ENCODE assay signal across 1 cellular context in the genomic region with DNA sequence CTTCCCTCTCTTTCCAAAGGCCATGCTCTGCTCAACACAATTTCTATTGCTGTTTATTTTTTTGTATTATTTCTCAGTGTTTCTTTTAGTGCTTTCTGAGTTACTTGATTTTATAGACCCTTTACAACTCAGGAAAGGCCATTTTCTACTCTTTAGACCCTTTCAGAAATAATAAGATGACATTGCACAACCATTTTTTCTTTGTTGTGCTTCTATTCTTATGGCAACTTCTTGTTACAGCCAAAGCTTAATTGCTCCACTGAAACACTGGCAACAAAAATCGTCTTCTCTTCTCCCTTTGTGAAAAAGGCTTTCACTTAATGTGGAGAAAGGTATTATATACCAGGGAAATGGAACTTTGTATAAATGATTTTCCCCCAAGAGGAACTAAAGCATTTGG.
TF ChIP-seq lines count a peak whose summit lies in the region.

No MANE protein-coding gene starts in this region.

TF ChIP-seq in K562, 482 proteins besides CTCF, POLR2A, EP300 and RAD21 (continued from another document):
- TF ChIP-seq NKRF (IDR thresholded peaks at IDR 0.05; ENCODE audit: borderline replicate concordance) (no peak), LARP7 (IDR thresholded peaks at IDR 0.05) (no peak), GTF2A2 (tag; IDR thresholded peaks at IDR 0.05) (no peak), TEAD2 (tag; IDR thresholded peaks at IDR 0.05) (no peak)
